9 cellular contexts compared by ENCODE assay signal in genomic region chrX:72021975-72022374, GRCh38.
DNase-seq lines count a peak whose midpoint lies in the region; ATAC-seq and TF ChIP-seq lines count a peak whose summit lies in the region.
"Had no signal": no experiment of that assay in that cellular context is flagged by ENCODE, and none has a peak within 500 bp of the region (broad histone marks: within the 10 kb centered on the region; RNA-seq: fewer than 3 reads in every experiment).

No MANE protein-coding gene starts in this region.

- no peak overlapping the region for H3K18ac ChIP-seq in IMR-90 (ENCODE audit: low read depth, low read length)

- no peak overlapping the region for H3K27ac Mint-ChIP-seq in activated naive CD8-positive, alpha-beta T cell treated with anti-CD3 and anti-CD28 coated beads, Interleukin-2, amount 50 U/mL, for 24 hours

- no peak overlapping the region for H3K27ac ChIP-seq in IMR-90 (ENCODE audit: insufficient read depth, low read length)
- no peak overlapping the region for H3K27ac ChIP-seq in ascending aorta
- H3K27ac ChIP-seq in lung (ENCODE audit: low read depth in 1 of 2, low read length in 1 of 2): no peak overlapping the region

- H3K9me1 ChIP-seq in IMR-90 (ENCODE audit: insufficient read depth, low read length): 0 out of 2 replicates have a peak, but pooled peaks cover 2% of the 10 kb centered on the region

- H2AK9ac ChIP-seq in IMR-90 (replicated peaks; ENCODE audit: low read depth, low read length, poor library complexity): no peak overlapping the region

- DNase-seq in EH (ENCODE audit: low read depth): peak; percentile 26
- no peak for DNase-seq in IMR-90
- DNase-seq in ascending aorta (ENCODE audit: low spot score in 2 of 2): no peak
- DNase-seq in lung (ENCODE audit: low spot score): peak; percentile 26
- no peak for DNase-seq in mesenteric fat pad (ENCODE audit: low spot score)
- DNase-seq in activated naive CD8-positive, alpha-beta T cell treated with anti-CD3 and anti-CD28 coated beads, Interleukin-2, amount 50 U/mL, for 24 hours: no peak
- DNase-seq in NCI-H2171 treated with DMSO at 0.1 percent for 48 hours (lab: John Stamatoyannopoulos, UW): no peak
- DNase-seq: stimulated activated naive CD4-positive, alpha-beta T cell had no signal

- POLR2A ChIA-PET in IMR-90 (lab: Charles Lee; ENCODE audit: unreplicated experiment): no interaction called here

- H2BK20ac ChIP-seq in IMR-90 (ENCODE audit: low read depth, low read length): no peak overlapping the region

- H4K20me1 ChIP-seq in IMR-90 (ENCODE audit: insufficient read depth, low read length): no peaks in the 10 kb centered on the region; the same call in 1 of the 2 replicates

- no peaks in the 10 kb centered on the region for H3K36me3 Mint-ChIP-seq in activated naive CD8-positive, alpha-beta T cell treated with anti-CD3 and anti-CD28 coated beads, Interleukin-2, amount 50 U/mL, for 24 hours (ENCODE audit: low read depth)

- intact Hi-C loops in IMR-90 (cut with micrococcal nuclease): no loop called here
- intact Hi-C loops in ascending aorta (cut with DNase I): no loop called here

- H3K4me3 ChIP-seq in IMR-90 (ENCODE audit: insufficient read depth, low read depth, low read length) (no peak overlapping the region), ascending aorta (no peak overlapping the region), lung (no peak overlapping the region)

- CTCF ChIA-PET in IMR-90 (lab: Yijun Ruan, JAX): interaction anchor here (0.7 to 1.2 kb wide), 3 partner anchors 105 to 223 kb away, joined by 3 to 6 read pairs (median 5); no protein-coding TSS in a partner anchor

- H3K4me1 ChIP-seq in IMR-90 (ENCODE audit: control insufficient read depth, insufficient read depth, low read length) (peaks cover 2% of the 10 kb centered on the region; the same call in 1 of the 2 replicates), ascending aorta (no peaks in the 10 kb centered on the region), lung (ENCODE audit: control insufficient read depth in 2 of 2, insufficient read depth in 2 of 2, low read length in 2 of 2) (no peaks in the 10 kb centered on the region)

- H3K79me1 ChIP-seq in IMR-90 (ENCODE audit: low read depth in 1 of 2, low read length in 2 of 2): no peaks in the 10 kb centered on the region

- no CpG with 5 or more reads among the region's 2 CpGs for WGBS in IMR-90 (ENCODE audit: extremely low coverage in 2 of 2, insufficient read length in 1 of 2), 2 experiments
- 43 to 75% methylated on average over 2 of the region's 2 CpGs for WGBS in lung, 2 donors

- in situ Hi-C loops in IMR-90 (cut with MboI; ENCODE audit: low sequenced_read_pairs): loop anchor here (5.0 to 25.0 kb wide), 2 partner anchors 105 to 515 kb away; no protein-coding TSS in a partner anchor

- TF ChIP-seq RAD21 in IMR-90 (IDR thresholded peaks at IDR 0.05; ENCODE audit: low read length): no peak

- no peak overlapping the region for H2BK5ac ChIP-seq in IMR-90 (ENCODE audit: low read depth, low read length, poor library complexity, severe bottlenecking)

- H3K9me3 ChIP-seq in IMR-90 (ENCODE audit: control insufficient read depth, insufficient read depth, low read length) (no peaks in the 10 kb centered on the region), ascending aorta (no peaks in the 10 kb centered on the region), lung (ENCODE audit: control insufficient read depth in 2 of 2, insufficient read depth in 1 of 2, low read length in 1 of 2) (no peaks in the 10 kb centered on the region)

- H3K4me1 Mint-ChIP-seq in activated naive CD8-positive, alpha-beta T cell treated with anti-CD3 and anti-CD28 coated beads, Interleukin-2, amount 50 U/mL, for 24 hours: peaks cover 18% of the 10 kb centered on the region

- H3K4me2 ChIP-seq in IMR-90 (ENCODE audit: low read depth, low read length): no peak overlapping the region

- H3K27me3 Mint-ChIP-seq in activated naive CD8-positive, alpha-beta T cell treated with anti-CD3 and anti-CD28 coated beads, Interleukin-2, amount 50 U/mL, for 24 hours: peaks cover 17% of the 10 kb centered on the region

- dilution Hi-C loops in IMR-90 (cut with HindIII; ENCODE audit: low sequenced_read_pairs, unreplicated experiment): no loop called here

- no peak overlapping the region for H3K14ac ChIP-seq in IMR-90 (replicated peaks; ENCODE audit: low read depth, low read length)

- H3K4ac ChIP-seq in IMR-90 (ENCODE audit: low read depth, low read length): no peak overlapping the region

- H2BK120ac ChIP-seq in IMR-90 (ENCODE audit: low read depth, low read length): no peak overlapping the region

- H3K36me3 ChIP-seq in IMR-90 (ENCODE audit: control insufficient read depth, insufficient read depth, low read length) (no peaks in the 10 kb centered on the region), ascending aorta (no peaks in the 10 kb centered on the region), lung (ENCODE audit: control insufficient read depth in 2 of 2, insufficient read depth in 2 of 2, low read length in 2 of 2) (no peaks in the 10 kb centered on the region)

- no peak overlapping the region for H3K4me3 Mint-ChIP-seq in activated naive CD8-positive, alpha-beta T cell treated with anti-CD3 and anti-CD28 coated beads, Interleukin-2, amount 50 U/mL, for 24 hours

- H3K9me3 Mint-ChIP-seq in activated naive CD8-positive, alpha-beta T cell treated with anti-CD3 and anti-CD28 coated beads, Interleukin-2, amount 50 U/mL, for 24 hours: no peaks in the 10 kb centered on the region

- H2BK15ac ChIP-seq in IMR-90 (ENCODE audit: low read depth, low read length): no peak overlapping the region

- TF ChIP-seq CTCF in IMR-90 (conservative IDR thresholded peaks at IDR 0.05; ENCODE audit: low read depth, low read length) (peak; percentile 35), ascending aorta (IDR thresholded peaks at IDR 0.05) (peak in 2 of 3 experiments; percentile 14 to 43), lung (IDR thresholded peaks at IDR 0.05; ENCODE audit: control extremely low read depth, extremely low read depth) (no peak)

- ATAC-seq in IMR-90 (ENCODE audit: low read depth): no peak
- ATAC-seq in lung (ENCODE audit: insufficient read depth, low FRiP score): no peak
- ATAC-seq in activated naive CD8-positive, alpha-beta T cell treated with anti-CD3 and anti-CD28 coated beads, Interleukin-2, amount 50 U/mL, for 24 hours: no peak
- ATAC-seq in GM19397 (IDR thresholded peaks at IDR 0.05; ENCODE audit: unreplicated experiment): no peak

- BruUV-seq in IMR-90 (replicated peaks; lab: Mats Ljungman, UMichigan): no TSS peak

- H4K8ac ChIP-seq in IMR-90 (ENCODE audit: low read depth in 2 of 2, low read length in 2 of 2): no peak overlapping the region

- TF ChIP-seq POLR2A in IMR-90 (IDR thresholded peaks at IDR 0.05; ENCODE audit: low read depth, low read length): no peak

- peaks cover 60% of the 10 kb centered on the region for H3K27me3 ChIP-seq in IMR-90 (ENCODE audit: control insufficient read depth, insufficient read depth, low read length)
- H3K27me3 ChIP-seq in ascending aorta: peaks cover 4% of the 10 kb centered on the region
- H3K27me3 ChIP-seq in lung (ENCODE audit: control insufficient read depth, insufficient read depth): no peaks in the 10 kb centered on the region

- H4K91ac ChIP-seq in IMR-90 (ENCODE audit: insufficient read depth, low read depth, low read length): no peak overlapping the region

- H3K56ac ChIP-seq in IMR-90 (ENCODE audit: extremely low read depth, insufficient read depth, low read length): no peak overlapping the region

- H2AK5ac ChIP-seq in IMR-90 (ENCODE audit: low read depth, low read length): no peak overlapping the region

- no peak overlapping the region for H2AFZ ChIP-seq in IMR-90 (replicated peaks; ENCODE audit: low read length, poor library complexity)

- no peak overlapping the region for H3K23ac ChIP-seq in IMR-90 (ENCODE audit: low read depth, low read length)

- no peak overlapping the region for H3K9ac ChIP-seq in IMR-90 (ENCODE audit: low read depth, low read length)

- H4K5ac ChIP-seq in IMR-90 (ENCODE audit: low read depth, low read length): no peak overlapping the region

TF ChIP-seq in IMR-90, 13 proteins besides CTCF, POLR2A, EP300 and RAD21:
- no peak for TF ChIP-seq RCOR1 (IDR thresholded peaks at IDR 0.05; ENCODE audit: insufficient replicate concordance, low read length)
- no peak for TF ChIP-seq RFX5 (IDR thresholded peaks at IDR 0.05; ENCODE audit: low read depth, low read length)
- TF ChIP-seq, protein P1, sequence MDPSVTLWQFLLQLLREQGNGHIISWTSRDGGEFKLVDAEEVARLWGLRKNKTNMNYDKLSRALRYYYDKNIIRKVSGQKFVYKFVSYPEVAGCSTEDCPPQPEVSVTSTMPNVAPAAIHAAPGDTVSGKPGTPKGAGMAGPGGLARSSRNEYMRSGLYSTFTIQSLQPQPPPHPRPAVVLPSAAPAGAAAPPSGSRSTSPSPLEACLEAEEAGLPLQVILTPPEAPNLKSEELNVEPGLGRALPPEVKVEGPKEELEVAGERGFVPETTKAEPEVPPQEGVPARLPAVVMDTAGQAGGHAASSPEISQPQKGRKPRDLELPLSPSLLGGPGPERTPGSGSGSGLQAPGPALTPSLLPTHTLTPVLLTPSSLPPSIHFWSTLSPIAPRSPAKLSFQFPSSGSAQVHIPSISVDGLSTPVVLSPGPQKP (IDR thresholded peaks at IDR 0.05; ENCODE audit: borderline replicate concordance, low read depth, low read length): no peak
- TF ChIP-seq FOS (IDR thresholded peaks at IDR 0.05; ENCODE audit: low read depth, low read length): no peak
- no peak for TF ChIP-seq MXI1 (IDR thresholded peaks at IDR 0.05; ENCODE audit: borderline replicate concordance, low read depth, low read length)
- no peak for TF ChIP-seq BHLHE40 (IDR thresholded peaks at IDR 0.05; ENCODE audit: low read depth, low read length)
- TF ChIP-seq NFE2L2 (IDR thresholded peaks at IDR 0.05; ENCODE audit: low read depth, low read length): no peak
- no peak for TF ChIP-seq CHD1 (IDR thresholded peaks at IDR 0.05; ENCODE audit: low read depth, low read length)
- no peak for TF ChIP-seq SMC3 (IDR thresholded peaks at IDR 0.05; ENCODE audit: low read depth, low read length)
- no peak for TF ChIP-seq CEBPB (IDR thresholded peaks at IDR 0.05; ENCODE audit: low read depth, low read length)
- no peak for TF ChIP-seq MAZ (IDR thresholded peaks at IDR 0.05; ENCODE audit: borderline replicate concordance, low read depth, low read length)
- no peak for TF ChIP-seq MAFK (IDR thresholded peaks at IDR 0.05; ENCODE audit: low read depth, low read length)
- TF ChIP-seq, protein P2, sequence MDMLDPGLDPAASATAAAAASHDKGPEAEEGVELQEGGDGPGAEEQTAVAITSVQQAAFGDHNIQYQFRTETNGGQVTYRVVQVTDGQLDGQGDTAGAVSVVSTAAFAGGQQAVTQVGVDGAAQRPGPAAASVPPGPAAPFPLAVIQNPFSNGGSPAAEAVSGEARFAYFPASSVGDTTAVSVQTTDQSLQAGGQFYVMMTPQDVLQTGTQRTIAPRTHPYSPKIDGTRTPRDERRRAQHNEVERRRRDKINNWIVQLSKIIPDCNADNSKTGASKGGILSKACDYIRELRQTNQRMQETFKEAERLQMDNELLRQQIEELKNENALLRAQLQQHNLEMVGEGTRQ (IDR thresholded peaks at IDR 0.05; ENCODE audit: low read depth, low read length): no peak

Comparison
In these comparisons a context has a peak if more than half of its experiments do, and no peak if none do; other contexts are left out.
1. DNase-seq: peak in EH (single experiment) and lung (single experiment); none in IMR-90 (single experiment), ascending aorta (0 of 2), mesenteric fat pad (single experiment), activated naive CD8-positive, alpha-beta T cell treated with anti-CD3 and anti-CD28 coated beads, Interleukin-2, amount 50 U/mL, for 24 hours (single experiment) and NCI-H2171 treated with DMSO at 0.1 percent for 48 hours (single experiment).